In genomic region chr5:181243020-181243520, GRCh38 we compare ENCODE assay signal across 8 cellular contexts. TPM values are rescaled to one million over a fixed set of nuclear protein-coding genes. Genes with fewer than 3 reads are reported as not detected.
DNase-seq lines count a peak whose midpoint lies in the region; ATAC-seq, FAIRE-seq and TF ChIP-seq lines count a peak whose summit lies in the region.

No MANE protein-coding gene starts in this region.

- FAIRE-seq in GM12891 (lab: Jason Lieb, UNC), result no peak
- no peak for FAIRE-seq in HTR-8/SVneo (lab: Jason Lieb, UNC)

- peaks cover 28% of the 10 kb centered on the region for H3K4me1 ChIP-seq in rectal smooth muscle tissue (ENCODE audit: control insufficient read depth, insufficient read depth, low read length)

- H3K4me3 Mint-ChIP-seq in T-helper 17 cell, result peak overlapping the region; percentile 96

- H3K9me3 ChIP-seq in T-helper 17 cell (ENCODE audit: control insufficient read depth, low read length, poor library complexity, severe bottlenecking), result no peaks in the 10 kb centered on the region

- no peak for TF ChIP-seq POLR2A in GM12891 (IDR thresholded peaks at IDR 0.05; ENCODE audit: low read depth, low read length)

- peak overlapping the region; percentile 97 for H3K27ac Mint-ChIP-seq in T-helper 17 cell

- peak overlapping the region; percentile 86 for H3K27ac ChIP-seq in rectal smooth muscle tissue (ENCODE audit: low read depth, low read length)

- H3K4me1 Mint-ChIP-seq in T-helper 17 cell, result peaks cover 52% of the 10 kb centered on the region

- H3K9ac ChIP-seq in rectal smooth muscle tissue (ENCODE audit: low read length), result peak overlapping the region; percentile 93

- H3K27me3 Mint-ChIP-seq in T-helper 17 cell, result no peaks in the 10 kb centered on the region

- H3K27me3 ChIP-seq in rectal smooth muscle tissue (ENCODE audit: control insufficient read depth, insufficient read depth, low read length), result no peaks in the 10 kb centered on the region

- H3K4me3 ChIP-seq in GM08714 (ENCODE audit: low read length) (peak overlapping the region; percentile 86), fibroblast of pulmonary artery (replicated peaks; ENCODE audit: low read depth, low read length) (peak overlapping the region; percentile 99), rectal smooth muscle tissue (ENCODE audit: low read length) (peak overlapping the region; percentile 97)

- no peak for TF ChIP-seq CTCF in fibroblast of pulmonary artery (IDR thresholded peaks at IDR 0.05; ENCODE audit: low read length, missing control alignments)

- DNase-seq in T-helper 17 cell (no peak), fibroblast of pulmonary artery (ENCODE audit: low read depth) (no peak), GM12891 (ENCODE audit: insufficient read length, low spot score) (no peak), HTR-8/SVneo (ENCODE audit: insufficient read length, low spot score) (no peak), HuH-7.5 (ENCODE audit: low spot score) (no peak)
- no peak for DNase-seq in stimulated activated CD4-positive, alpha-beta T cell treated with anti-CD3 and anti-CD28 coated beads, Interleukin-4, amount 100 ng/mL, for 24 hours

- H3K36me3 ChIP-seq in rectal smooth muscle tissue (ENCODE audit: control insufficient read depth, insufficient read depth, low read length), result peaks cover 26% of the 10 kb centered on the region

- H3K36me3 Mint-ChIP-seq in T-helper 17 cell (ENCODE audit: low read depth), result peaks cover 6% of the 10 kb centered on the region

- ATAC-seq in T-helper 17 cell, result no peak

TF ChIP-seq in GM12891, 5 proteins besides CTCF, POLR2A, EP300 and RAD21:
- no peak for TF ChIP-seq PAX5 (IDR thresholded peaks at IDR 0.05; ENCODE audit: insufficient read depth, low read length, severe bottlenecking)
- TF ChIP-seq POU2F2 (IDR thresholded peaks at IDR 0.05; ENCODE audit: low read depth, low read length), result no peak
- no peak for TF ChIP-seq POLR2AphosphoS5 (IDR thresholded peaks at IDR 0.05; ENCODE audit: low read depth, low read length)
- TF ChIP-seq SPI1 (IDR thresholded peaks at IDR 0.05; ENCODE audit: low read depth, low read length), result no peak
- TF ChIP-seq TAF1 (IDR thresholded peaks at IDR 0.05; ENCODE audit: low read depth, low read length), result no peak

RNA-seq across cellular contexts. Expression of gene RACK1, which starts 0.6 kb away (rescaled TPM):
- total RNA-seq in T-helper 17 cell, result 1,000 to 10,000 TPM; 2,138 to 2,163 TPM
- polyA plus RNA-seq in GM12891 (2012; ENCODE audit: low read depth, missing spikeins), result 4,085 TPM

RNA-seq across cellular contexts. Expression of gene TRIM52, which starts 17.9 kb away (rescaled TPM):
- total RNA-seq in T-helper 17 cell, result 10 to 100 TPM; 32.2 to 34.6 TPM
- 8.0 TPM for polyA plus RNA-seq in GM12891 (2012; ENCODE audit: low read depth, missing spikeins)

RNA-seq across cellular contexts. Expression of gene TRIM41, which starts 20.0 kb away (rescaled TPM):
- 10 to 100 TPM; 23.4 to 29.6 TPM for total RNA-seq in T-helper 17 cell
- polyA plus RNA-seq in GM12891 (2012; ENCODE audit: low read depth, missing spikeins), result 19.7 TPM

RNA-seq across cellular contexts. Expression of gene TRIM7, which starts 38.1 kb away (rescaled TPM):
- 1 to 10 TPM; 2.2 to 3.5 TPM for total RNA-seq in T-helper 17 cell
- polyA plus RNA-seq in GM12891 (2012; ENCODE audit: low read depth, missing spikeins), result 0.19 TPM
